ENCODE assay signal across 22 cellular contexts in the genomic region with DNA sequence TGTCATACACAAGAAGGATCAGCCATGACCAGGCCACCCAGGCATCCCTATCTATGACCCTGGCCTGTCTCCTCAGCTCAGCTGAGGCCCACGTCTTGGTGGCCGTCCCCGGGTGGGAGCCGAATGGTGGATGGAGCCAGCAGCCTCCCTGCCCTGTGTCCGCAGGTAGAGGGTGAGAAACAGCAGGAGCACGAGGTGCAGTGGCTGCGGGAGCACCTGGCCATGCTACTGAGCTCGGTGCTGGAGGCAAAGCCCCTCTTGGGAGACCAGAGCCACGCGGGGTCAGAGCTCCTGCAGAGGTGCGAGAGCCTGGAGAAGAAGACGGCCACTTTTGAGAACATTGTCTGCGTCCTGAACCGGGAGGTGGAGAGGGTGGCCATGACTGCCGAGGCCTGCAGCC. TPM values are rescaled to one million over a fixed set of nuclear protein-coding genes. Genes with fewer than 3 reads are reported as not detected.
"Had no signal": no experiment of that assay in that cellular context is flagged by ENCODE, and none has a peak within 500 bp of the region (broad histone marks: within the 10 kb centered on the region; RNA-seq: fewer than 3 reads in every experiment).

No MANE protein-coding gene starts in this region.

- H3K4me3 ChIP-seq: MG63 had no signal

- H3K4me2 ChIP-seq: SK-N-SH had no signal

- DNase-seq: IMR-90, Karpas-422, KG1, MG63, NCI-H1092 treated with DMSO at 0.1 percent for 48 hours, NCI-H1436, NCI-H187, NCI-H2029, NCI-H2081 treated with DMSO at 0.1 percent for 48 hours, NCI-H2171, NCI-H226, NCI-H446, NCI-H510A, NCI-H524 treated with DMSO at 0.1 percent for 48 hours, NCI-H69, NCI-H774, Right ventricle myocardium superior, RPMI8226, SK-N-SH had no signal

- H3K9ac ChIP-seq: SK-N-SH had no signal

- H3K27me3 ChIP-seq: MG63 had no signal

- H3K9me3 ChIP-seq: MG63, SK-N-SH had no signal

- ATAC-seq: HepG2 had no signal

RNA-seq across cellular contexts. Expression of gene C8G, which starts 25.0 kb away (rescaled TPM):
- total RNA-seq: IMR-90 had no signal

RNA-seq across cellular contexts. Expression of gene LCN12, which starts 32.0 kb away (rescaled TPM):
- total RNA-seq: HT1080, IMR-90, SK-MEL-5 had no signal
